Comparison of ENCODE assay signal across 8 cellular contexts in the genomic region with DNA sequence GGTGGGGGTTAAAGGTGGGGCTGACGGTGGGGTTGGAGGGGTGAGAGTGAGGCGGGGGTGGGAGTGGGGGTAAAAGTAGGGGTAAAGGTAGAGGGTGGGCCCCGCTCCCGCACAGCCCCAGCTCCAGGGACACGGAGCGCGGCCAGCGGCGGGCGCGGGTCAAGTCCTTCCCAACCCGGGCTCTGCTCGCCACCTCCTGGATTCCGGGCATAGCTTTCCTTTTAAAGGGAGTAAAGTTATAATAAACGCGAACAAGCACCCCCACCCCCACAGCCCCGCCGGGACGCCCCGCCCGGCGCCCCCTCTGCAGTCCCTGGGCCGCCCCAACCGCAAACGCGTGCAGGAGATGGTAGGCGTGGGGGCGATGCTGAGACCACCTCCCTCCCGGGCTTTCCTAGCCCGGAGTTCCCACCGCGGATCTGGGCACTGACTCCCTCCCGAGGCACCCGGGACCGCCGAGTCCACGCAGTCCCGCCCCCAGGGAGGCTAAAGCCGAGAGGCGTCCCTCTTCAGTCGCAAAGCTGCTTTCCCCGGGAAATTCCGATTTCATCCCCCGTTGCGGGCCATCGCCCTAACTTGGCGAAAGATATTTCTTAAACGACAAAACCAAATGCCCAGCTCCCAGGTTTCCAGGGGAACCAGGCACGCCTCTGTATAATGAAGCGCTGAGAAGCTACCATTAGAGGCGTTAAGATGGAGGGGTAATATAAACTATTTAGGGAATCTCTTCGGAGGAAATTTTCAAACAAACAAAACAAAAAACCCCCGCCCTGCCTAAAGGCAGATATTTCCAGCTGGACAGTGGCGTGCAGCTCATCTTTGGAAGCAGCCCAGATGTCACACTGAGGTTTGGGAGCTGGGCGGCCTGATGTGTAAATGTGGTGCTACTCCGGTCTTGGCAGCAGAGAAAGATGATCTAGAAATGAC. TPM values are rescaled to one million over a fixed set of nuclear protein-coding genes. Genes with fewer than 3 reads are reported as not detected.
A peak's percentile ranks its signal among the peaks of the same experiment; 100 is the strongest.
DNase-seq lines count a peak whose midpoint lies in the region; ATAC-seq, FAIRE-seq and TF ChIP-seq lines count a peak whose summit lies in the region.

A gene with protein sequence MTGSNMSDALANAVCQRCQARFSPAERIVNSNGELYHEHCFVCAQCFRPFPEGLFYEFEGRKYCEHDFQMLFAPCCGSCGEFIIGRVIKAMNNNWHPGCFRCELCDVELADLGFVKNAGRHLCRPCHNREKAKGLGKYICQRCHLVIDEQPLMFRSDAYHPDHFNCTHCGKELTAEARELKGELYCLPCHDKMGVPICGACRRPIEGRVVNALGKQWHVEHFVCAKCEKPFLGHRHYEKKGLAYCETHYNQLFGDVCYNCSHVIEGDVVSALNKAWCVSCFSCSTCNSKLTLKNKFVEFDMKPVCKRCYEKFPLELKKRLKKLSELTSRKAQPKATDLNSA (minus strand): TSS at position 196 of the 927 bp plus-strand sequence. CDS start 506 bp downstream, outside the sequence.

- H3K4me3 ChIP-seq in BLaER1 treated with 17β-estradiol and CSF1 and Interleukin-3, amounts not matched to agents 10 nM and 100 nM = peak within 1 kb of the TSS; percentile 46 to 73 (median 61)
- H3K4me3 ChIP-seq in HUES64 (ENCODE audit: low read length) (peak within 1 kb of the TSS; percentile 66), kidney (ENCODE audit: low read length in 2 of 2) (peak within 1 kb of the TSS; percentile 56 to 61)

- peaks cover 17 to 20% of the 10 kb centered on the region in 2 donors for H3K4me1 Mint-ChIP-seq in stimulated activated naive B cell treated with anti-CD40 and anti-IgM and Interleukin-4, amounts not matched to agents 10 μg/mL and 1 μg/mL and 100 μg/mL, for 72 hours

- no peaks in the 10 kb centered on the region for H3K9me3 Mint-ChIP-seq in stimulated activated naive B cell treated with anti-CD40 and anti-IgM and Interleukin-4, amounts not matched to agents 10 μg/mL and 1 μg/mL and 100 μg/mL, for 72 hours

- peaks cover 0 to 55% (median 28%) of the 10 kb centered on the region in 11 experiments; a peak in 15 of 22 replicates for H4K20me1 ChIP-seq in BLaER1 treated with 17β-estradiol and CSF1 and Interleukin-3, amounts not matched to agents 10 nM and 100 nM

- TF ChIP-seq CTCF in kidney (IDR thresholded peaks at IDR 0.05; ENCODE audit: borderline replicate concordance, extremely low read depth, insufficient read depth) = peak; percentile 4

- H3K4me3 Mint-ChIP-seq in stimulated activated naive B cell treated with anti-CD40 and anti-IgM and Interleukin-4, amounts not matched to agents 10 μg/mL and 1 μg/mL and 100 μg/mL, for 72 hours = peak within 1 kb of the TSS; percentile 78 to 82

- ATAC-seq in stimulated activated naive B cell treated with anti-CD40 and anti-IgM and Interleukin-4, amounts not matched to agents 10 μg/mL and 1 μg/mL and 100 μg/mL, for 72 hours (replicated peaks) = peak in 1 of 2 donors; percentile 16
- ATAC-seq in HG03571 (IDR thresholded peaks at IDR 0.05; ENCODE audit: unreplicated experiment) = no peak

- intact Hi-C loops in kidney (cut with DNase I) = no loop called here

- peak within 1 kb of the TSS; percentile 95 to 100 (median 97) for H3K4me2 ChIP-seq in BLaER1 treated with 17β-estradiol and CSF1 and Interleukin-3, amounts not matched to agents 10 nM and 100 nM

- no peak within 1 kb of the TSS for H3K27ac Mint-ChIP-seq in stimulated activated naive B cell treated with anti-CD40 and anti-IgM and Interleukin-4, amounts not matched to agents 10 μg/mL and 1 μg/mL and 100 μg/mL, for 72 hours

- peaks cover 57 to 81% (median 69%) of the 10 kb centered on the region in 11 experiments for H3K27me3 ChIP-seq in BLaER1 treated with 17β-estradiol and CSF1 and Interleukin-3, amounts not matched to agents 10 nM and 100 nM
- H3K27me3 ChIP-seq in HUES64 (ENCODE audit: insufficient read depth, low read length) = peaks cover 68% of the 10 kb centered on the region

- H3K36me3 ChIP-seq in BLaER1 treated with 17β-estradiol and CSF1 and Interleukin-3, amounts not matched to agents 10 nM and 100 nM = no peaks in the 10 kb centered on the region
- H3K36me3 ChIP-seq in HUES64 (ENCODE audit: insufficient read depth, low read length) = no peaks in the 10 kb centered on the region
- no peaks in the 10 kb centered on the region for H3K36me3 ChIP-seq in kidney (ENCODE audit: control insufficient read depth in 1 of 2, insufficient read depth in 2 of 2, low read length in 2 of 2)

- H3K9ac ChIP-seq in BLaER1 treated with 17β-estradiol and CSF1 and Interleukin-3, amounts not matched to agents 10 nM and 100 nM = peak within 1 kb of the TSS; percentile 39 to 75 (median 65); a peak in 20 of 22 replicates
- H3K9ac ChIP-seq in HUES64 (ENCODE audit: low read depth, low read length) (peak within 1 kb of the TSS; percentile 30), kidney (ENCODE audit: low read length in 2 of 2) (peak within 1 kb of the TSS; percentile 32 to 34)

- H3K36me3 Mint-ChIP-seq in stimulated activated naive B cell treated with anti-CD40 and anti-IgM and Interleukin-4, amounts not matched to agents 10 μg/mL and 1 μg/mL and 100 μg/mL, for 72 hours = no peaks in the 10 kb centered on the region

- in situ Hi-C loops in T47D (cut with HindIII; ENCODE audit: low pct_unique_long_range_greater_than_20kb, low sequenced_read_pairs) = no loop called here

- FAIRE-seq in kidney (lab: Jason Lieb, UNC) = no peak

- no peaks in the 10 kb centered on the region for H3K9me3 ChIP-seq in BLaER1 treated with 17β-estradiol and CSF1 and Interleukin-3, amounts not matched to agents 10 nM and 100 nM (replicated peaks in 1 of 11)
- H3K9me3 ChIP-seq in HUES64 (ENCODE audit: insufficient read depth, low read depth, low read length) (no peaks in the 10 kb centered on the region), kidney (ENCODE audit: control insufficient read depth in 1 of 2, low read length in 2 of 2) (no peaks in the 10 kb centered on the region)

- peak; percentile 34 to 55 for DNase-seq in T47D (ENCODE audit: low read depth in 1 of 2, low spot score in 1 of 2)
- DNase-seq in kidney = peak; percentile 81
- DNase-seq in stimulated activated naive B cell treated with anti-CD40 and anti-IgM and Interleukin-4, amounts not matched to agents 10 μg/mL and 1 μg/mL and 100 μg/mL, for 72 hours = no peak
- DNase-seq in NAMALWA (ENCODE audit: low spot score) = no peak
- no peak for DNase-seq in stimulated activated naive CD4-positive, alpha-beta T cell (lab: John Stamatoyannopoulos, UW)

- WGBS in HUES64 = 6% methylated on average over 51 of the region's 56 CpGs

- H3K27me3 Mint-ChIP-seq in stimulated activated naive B cell treated with anti-CD40 and anti-IgM and Interleukin-4, amounts not matched to agents 10 μg/mL and 1 μg/mL and 100 μg/mL, for 72 hours = peaks cover 42 to 48% of the 10 kb centered on the region in 2 donors

- peaks cover 35 to 58% (median 46%) of the 10 kb centered on the region in 10 experiments for H3K4me1 ChIP-seq in BLaER1 treated with 17β-estradiol and CSF1 and Interleukin-3, amounts not matched to agents 10 nM and 100 nM
- peaks cover 5% of the 10 kb centered on the region; the same call in 1 of the 2 replicates for H3K4me1 ChIP-seq in HUES64 (ENCODE audit: insufficient read depth, low read length)
- H3K4me1 ChIP-seq in kidney (ENCODE audit: control insufficient read depth in 1 of 2, insufficient read depth in 1 of 2, low read depth in 1 of 2, low read length in 2 of 2) = peaks cover 0 to 21% of the 10 kb centered on the region in 2 donors

- no peak within 1 kb of the TSS for H3K27ac ChIP-seq in BLaER1 treated with 17β-estradiol and CSF1 and Interleukin-3, amounts not matched to agents 10 nM and 100 nM
- H3K27ac ChIP-seq in HUES64 (ENCODE audit: low read depth, low read length) = no peak within 1 kb of the TSS
- peak within 1 kb of the TSS in 1 of 2 donors; percentile 37 for H3K27ac ChIP-seq in kidney (ENCODE audit: low read depth in 2 of 2, low read length in 2 of 2)

RNA-seq across cellular contexts. Expression of the gene that starts here (rescaled TPM):
- 3.1 TPM for polyA plus RNA-seq in HUES64 (2013, experiment 1 of 2)
- 2.0 TPM for polyA plus RNA-seq in HUES64 (2013, experiment 2 of 2)
- total RNA-seq in kidney = 101 TPM
- polyA plus RNA-seq in kidney (ENCODE audit: insufficient read depth, low read depth, low replicate concordance) = 107 TPM

Comparison
In these comparisons a context has a peak if more than half of its experiments do, and no peak if none do; other contexts are left out.
1. DNase-seq: peak in T47D (2 of 2) and kidney (single experiment); none in stimulated activated naive B cell treated with anti-CD40 and anti-IgM and Interleukin-4, amounts not matched to agents 10 μg/mL and 1 μg/mL and 100 μg/mL, for 72 hours (single experiment), NAMALWA (single experiment) and stimulated activated naive CD4-positive, alpha-beta T cell (0 of 6).
2. Peak in every context shown above with its lines, with median percentiles within 50 percentile points of each other: H3K4me3 ChIP-seq and H3K9ac ChIP-seq.